19 cellular contexts compared by ENCODE assay signal in genomic region chr12:132507656-132508055, GRCh38. TPM values are rescaled to one million over a fixed set of nuclear protein-coding genes. Genes with fewer than 3 reads are reported as not detected.
A peak's percentile ranks its signal among the peaks of the same experiment; 100 is the strongest.
DNase-seq lines count a peak whose midpoint lies in the region; ATAC-seq and TF ChIP-seq lines count a peak whose summit lies in the region.
"Had no signal": no experiment of that assay in that cellular context is flagged by ENCODE, and none has a peak within 500 bp of the region (broad histone marks: within the 10 kb centered on the region; RNA-seq: fewer than 3 reads in every experiment).

No MANE protein-coding gene starts in this region.

- intact Hi-C loops in heart left ventricle (cut with DNase I): loop anchor here in 1 of 10 donors (2.0 kb wide), 1 partner anchor 17 kb away; the partner anchor contains the start of gene FBRSL1
- intact Hi-C loops in Right ventricle myocardium inferior (cut with DNase I): loop anchor here (2.0 kb wide), 1 partner anchor 17 kb away; the partner anchor contains the start of gene FBRSL1
- intact Hi-C loops in Panc1 (cut with micrococcal nuclease; ENCODE audit: unreplicated experiment): no loop called here
- intact Hi-C loops in testis (cut with DNase I; ENCODE audit: low total_unique reads): no loop called here

- H3K36me3 ChIP-seq in heart left ventricle (peaks cover 0 to 37% (median 14%) of the 10 kb centered on the region in 9 donors), Panc1 (ENCODE audit: control insufficient read depth, insufficient read depth, low read length) (no peaks in the 10 kb centered on the region), testis (ENCODE audit: low read depth, missing control alignments) (no peaks in the 10 kb centered on the region)
- peaks cover 21% of the 10 kb centered on the region for H3K36me3 ChIP-seq in effector memory CD4-positive, alpha-beta T cell (ENCODE audit: control insufficient read depth, insufficient read depth, low read length)

- TF ChIP-seq CTCF in heart left ventricle (IDR thresholded peaks at IDR 0.05): no peak
- no peak; the same call in 1 of the 2 replicates for TF ChIP-seq CTCF in Panc1 (IDR thresholded peaks at IDR 0.05)
- no peak for TF ChIP-seq CTCF in glutamatergic neuron (IDR thresholded peaks at IDR 0.05; ENCODE audit: partially characterized antibody, unreplicated experiment)
- no peak for TF ChIP-seq CTCF in testis (IDR thresholded peaks at IDR 0.05)

- H3K9me3 ChIP-seq in heart left ventricle: no peaks in the 10 kb centered on the region
- H3K9me3 ChIP-seq in Panc1 (ENCODE audit: control insufficient read depth, insufficient read depth, low read depth, low read length): no peaks in the 10 kb centered on the region
- no peaks in the 10 kb centered on the region for H3K9me3 ChIP-seq in testis
- H3K9me3 ChIP-seq in effector memory CD4-positive, alpha-beta T cell (ENCODE audit: control insufficient read depth, low read length): no peaks in the 10 kb centered on the region
- H3K9me3 ChIP-seq: A549, pancreas had no signal

- no peaks in the 10 kb centered on the region for H3K36me3 Mint-ChIP-seq in glutamatergic neuron (ENCODE audit: unreplicated experiment)
- H3K36me3 Mint-ChIP-seq: brain had no signal

- H3K27ac ChIP-seq in heart left ventricle: peak overlapping the region in 11 of 12 donors; percentile 69 to 90 (median 77)
- no peak overlapping the region for H3K27ac ChIP-seq in Panc1 (ENCODE audit: low read length)
- H3K27ac ChIP-seq in testis: peak overlapping the region; percentile 68
- H3K27ac ChIP-seq in effector memory CD4-positive, alpha-beta T cell (ENCODE audit: insufficient read depth, low read length, poor library complexity, severe bottlenecking): no peak overlapping the region
- H3K27ac ChIP-seq: A549 had no signal

- no TSS peak for BruUV-seq in Panc1 (replicated peaks; lab: Mats Ljungman, UMichigan)

- H3K4me3 ChIP-seq in heart left ventricle: peak overlapping the region in 1 of 12 donors; percentile 36
- H3K4me3 ChIP-seq in Panc1 (ENCODE audit: low read depth in 2 of 2, low read length in 2 of 2): no peak overlapping the region
- H3K4me3 ChIP-seq in testis: no peak overlapping the region
- H3K4me3 ChIP-seq in effector memory CD4-positive, alpha-beta T cell (ENCODE audit: insufficient read depth, low read depth, low read length, poor library complexity, severe bottlenecking): no peak overlapping the region
- H3K4me3 ChIP-seq: A549 had no signal

- H3K9me3 Mint-ChIP-seq in glutamatergic neuron (ENCODE audit: unreplicated experiment): peaks cover 10% of the 10 kb centered on the region
- H3K9me3 Mint-ChIP-seq: brain had no signal

- peaks cover 27% of the 10 kb centered on the region for H3K4me1 Mint-ChIP-seq in glutamatergic neuron (ENCODE audit: low read depth, unreplicated experiment)

- DNase-seq in heart left ventricle (no peak), Right ventricle myocardium inferior (ENCODE audit: missing footprints) (no peak), Panc1 (ENCODE audit: low read depth, low spot score) (no peak), glutamatergic neuron (no peak), testis (no peak), T-helper 2 cell (no peak), foreskin melanocyte (no peak)
- DNase-seq in effector memory CD4-positive, alpha-beta T cell: no peak
- DNase-seq: activated naive CD4-positive, alpha-beta T cell treated with Interleukin-2 at 50 U/mL for 16 hours; islet precursor cell; midbrain; NCI-H2081; NCI-H526 treated with DMSO at 0.1 percent for 48 hours; RPMI8226; T-helper 1 cell had no signal

- in situ Hi-C loops in Panc1 (cut with HindIII; ENCODE audit: low pct_unique_long_range_greater_than_20kb, low sequenced_read_pairs): no loop called here

- H3K4me3 Mint-ChIP-seq in glutamatergic neuron (ENCODE audit: unreplicated experiment): no peak overlapping the region
- H3K4me3 Mint-ChIP-seq: brain had no signal

- H3K27ac Mint-ChIP-seq in glutamatergic neuron (ENCODE audit: unreplicated experiment): peak overlapping the region; percentile 38

- ATAC-seq in heart left ventricle (no peak), Right ventricle myocardium inferior (no peak), Panc1 (peak; percentile 9; the same call in 1 of the 2 replicates)
- ATAC-seq: A549; activated CD4-positive, CD25-positive, alpha-beta regulatory T cell treated with anti-CD3 and anti-CD28 coated beads, Interleukin-2, amount 50 U/mL, for 24 hours had no signal

- H3K27me3 ChIP-seq in heart left ventricle: no peaks in the 10 kb centered on the region
- H3K27me3 ChIP-seq in Panc1 (ENCODE audit: control insufficient read depth, insufficient read depth, low read length): no peaks in the 10 kb centered on the region
- no peaks in the 10 kb centered on the region for H3K27me3 ChIP-seq in testis
- no peaks in the 10 kb centered on the region for H3K27me3 ChIP-seq in effector memory CD4-positive, alpha-beta T cell (replicated peaks; ENCODE audit: control insufficient read depth, insufficient read depth, low read length, poor library complexity, severe bottlenecking)
- H3K27me3 ChIP-seq: pancreas had no signal

- POLR2A ChIA-PET in Panc1 (lab: Charles Lee): no interaction called here

- TF ChIP-seq POLR2A in heart left ventricle (IDR thresholded peaks at IDR 0.05): no peak
- no peak for TF ChIP-seq POLR2A in testis (IDR thresholded peaks at IDR 0.05)

- 71 to 83% (median 78%) methylated on average over 6 of the region's 6 CpGs for WGBS in heart left ventricle, 4 donors
- WGBS in testis, 2 donors: 69% methylated on average over 6 of the region's 6 CpGs

- peaks cover 1% of the 10 kb centered on the region for H3K27me3 Mint-ChIP-seq in glutamatergic neuron (ENCODE audit: unreplicated experiment)

- CTCF ChIA-PET in Panc1 (lab: Charles Lee): interaction anchor here (0.7 kb wide), 1 partner anchor 16 kb away, joined by 3 read pairs; no protein-coding TSS in a partner anchor

- H3K4me1 ChIP-seq in heart left ventricle (peaks cover 15 to 73% (median 47%) of the 10 kb centered on the region in 12 donors), Panc1 (ENCODE audit: control insufficient read depth, insufficient read depth, low read length) (peaks cover 36% of the 10 kb centered on the region), testis (peaks cover 77% of the 10 kb centered on the region)
- peaks cover 35% of the 10 kb centered on the region for H3K4me1 ChIP-seq in effector memory CD4-positive, alpha-beta T cell (ENCODE audit: control insufficient read depth, insufficient read depth, low read length, poor library complexity, severe bottlenecking)

RNA-seq across cellular contexts. Expression of gene FBRSL1, which starts 17.7 kb away (rescaled TPM):
- total RNA-seq in heart left ventricle (10 to 100 TPM; 23.0 to 88.2 (median 45.4) TPM), Right ventricle myocardium inferior (51.9 TPM), Panc1 (2021; ENCODE audit: unreplicated experiment) (104 TPM), glutamatergic neuron (ENCODE audit: unreplicated experiment) (211 TPM), testis (10 to 100 TPM; 88.3 to 98.9 TPM)
- polyA plus RNA-seq in heart left ventricle (10 to 100 TPM; 35.4 to 40.0 TPM), testis (ENCODE audit: insufficient read depth, low read depth, low replicate concordance) (51.1 TPM)
- 132 TPM for polyA plus RNA-seq in Panc1 (2012; ENCODE audit: insufficient read length)

Comparison
In these comparisons a context has a peak if more than half of its experiments do, and no peak if none do; other contexts are left out.
1. H3K27ac ChIP-seq: peak in heart left ventricle (11 of 12) and testis (2 of 2); none in Panc1 (single experiment) and effector memory CD4-positive, alpha-beta T cell (single experiment).